In the genomic region with DNA sequence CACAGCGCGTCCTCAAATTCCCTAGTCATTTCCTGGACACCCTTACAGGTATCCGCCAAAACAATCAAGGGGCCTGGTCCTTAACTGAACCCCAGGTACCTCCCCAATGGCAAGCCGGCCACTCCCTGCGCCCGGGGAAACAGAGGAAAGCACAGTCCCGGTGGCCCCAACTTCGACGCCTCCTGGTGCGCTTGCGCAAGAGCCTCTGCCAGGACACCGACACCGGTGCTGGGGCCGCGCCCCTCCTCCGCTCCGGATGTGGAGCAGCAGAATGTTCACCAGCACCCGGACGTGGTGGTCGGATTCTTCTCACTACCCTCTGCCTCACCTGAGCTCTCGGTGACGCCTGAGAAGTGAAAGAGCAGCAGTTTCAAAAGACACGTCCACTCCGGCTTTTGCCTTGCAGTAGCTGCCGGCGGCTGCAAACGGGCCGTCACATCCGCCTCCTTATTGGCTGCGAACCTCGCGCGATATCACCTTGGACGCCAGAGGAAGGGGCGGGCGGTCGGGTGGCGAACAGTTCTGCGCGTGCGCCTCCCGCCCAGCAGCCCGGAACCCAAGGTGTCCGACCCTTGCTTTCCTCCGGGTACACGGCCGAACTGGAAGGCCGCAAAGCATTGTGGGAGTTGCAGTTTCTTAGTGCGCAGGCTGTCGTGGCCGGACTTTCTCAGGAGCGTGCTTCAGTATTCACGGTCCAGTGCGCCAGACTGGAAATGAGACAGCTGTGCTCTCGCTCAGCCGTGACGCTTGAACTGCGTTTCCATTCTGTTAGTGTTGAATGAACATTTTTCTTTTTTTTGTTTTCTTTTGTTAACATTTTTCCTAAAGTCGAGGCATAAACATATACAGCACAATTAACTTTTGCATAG, we compare ENCODE assay signal across 1 cellular context.
TF ChIP-seq lines count a peak whose summit lies in the region.

A gene with protein sequence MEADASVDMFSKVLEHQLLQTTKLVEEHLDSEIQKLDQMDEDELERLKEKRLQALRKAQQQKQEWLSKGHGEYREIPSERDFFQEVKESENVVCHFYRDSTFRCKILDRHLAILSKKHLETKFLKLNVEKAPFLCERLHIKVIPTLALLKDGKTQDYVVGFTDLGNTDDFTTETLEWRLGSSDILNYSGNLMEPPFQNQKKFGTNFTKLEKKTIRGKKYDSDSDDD (minus strand): TSS at position 423 of the 869 bp plus-strand sequence. CDS start 3,123 bp downstream, outside the sequence.

TF ChIP-seq in HepG2, 621 proteins besides CTCF, POLR2A, EP300 and RAD21 (continued from another document and continues in another):
- TF ChIP-seq, protein P1, sequence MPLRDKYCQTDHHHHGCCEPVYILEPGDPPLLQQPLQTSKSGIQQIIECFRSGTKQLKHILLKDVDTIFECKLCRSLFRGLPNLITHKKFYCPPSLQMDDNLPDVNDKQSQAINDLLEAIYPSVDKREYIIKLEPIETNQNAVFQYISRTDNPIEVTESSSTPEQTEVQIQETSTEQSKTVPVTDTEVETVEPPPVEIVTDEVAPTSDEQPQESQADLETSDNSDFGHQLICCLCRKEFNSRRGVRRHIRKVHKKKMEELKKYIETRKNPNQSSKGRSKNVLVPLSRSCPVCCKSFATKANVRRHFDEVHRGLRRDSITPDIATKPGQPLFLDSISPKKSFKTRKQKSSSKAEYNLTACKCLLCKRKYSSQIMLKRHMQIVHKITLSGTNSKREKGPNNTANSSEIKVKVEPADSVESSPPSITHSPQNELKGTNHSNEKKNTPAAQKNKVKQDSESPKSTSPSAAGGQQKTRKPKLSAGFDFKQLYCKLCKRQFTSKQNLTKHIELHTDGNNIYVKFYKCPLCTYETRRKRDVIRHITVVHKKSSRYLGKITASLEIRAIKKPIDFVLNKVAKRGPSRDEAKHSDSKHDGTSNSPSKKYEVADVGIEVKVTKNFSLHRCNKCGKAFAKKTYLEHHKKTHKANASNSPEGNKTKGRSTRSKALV (CRISPR knock-in tag; IDR thresholded peaks at IDR 0.05) = peak; percentile 87; the same call in 1 of the 2 replicates
- TF ChIP-seq RNF2 (conservative IDR thresholded peaks at IDR 0.05; ENCODE audit: low read depth) = peak; percentile 63; the same call in 1 of the 2 replicates
- 0 out of 2 replicates have a peak, but pooled peaks have one; percentile 11 for TF ChIP-seq ZNF7 (CRISPR knock-in tag; IDR thresholded peaks at IDR 0.05)
- TF ChIP-seq, protein P2, sequence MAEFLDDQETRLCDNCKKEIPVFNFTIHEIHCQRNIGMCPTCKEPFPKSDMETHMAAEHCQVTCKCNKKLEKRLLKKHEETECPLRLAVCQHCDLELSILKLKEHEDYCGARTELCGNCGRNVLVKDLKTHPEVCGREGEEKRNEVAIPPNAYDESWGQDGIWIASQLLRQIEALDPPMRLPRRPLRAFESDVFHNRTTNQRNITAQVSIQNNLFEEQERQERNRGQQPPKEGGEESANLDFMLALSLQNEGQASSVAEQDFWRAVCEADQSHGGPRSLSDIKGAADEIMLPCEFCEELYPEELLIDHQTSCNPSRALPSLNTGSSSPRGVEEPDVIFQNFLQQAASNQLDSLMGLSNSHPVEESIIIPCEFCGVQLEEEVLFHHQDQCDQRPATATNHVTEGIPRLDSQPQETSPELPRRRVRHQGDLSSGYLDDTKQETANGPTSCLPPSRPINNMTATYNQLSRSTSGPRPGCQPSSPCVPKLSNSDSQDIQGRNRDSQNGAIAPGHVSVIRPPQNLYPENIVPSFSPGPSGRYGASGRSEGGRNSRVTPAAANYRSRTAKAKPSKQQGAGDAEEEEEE (CRISPR knock-in tag; IDR thresholded peaks at IDR 0.05; ENCODE audit: borderline replicate concordance) = peak; percentile 98; the same call in 1 of the 2 replicates
- no peak for TF ChIP-seq HOXA9 (CRISPR knock-in tag; IDR thresholded peaks at IDR 0.05; ENCODE audit: borderline replicate concordance)
- TF ChIP-seq MTA3 (CRISPR knock-in tag; IDR thresholded peaks at IDR 0.05) = no peak
- no peak for TF ChIP-seq SATB2 (CRISPR knock-in tag; IDR thresholded peaks at IDR 0.05)
- TF ChIP-seq HMGA1 (CRISPR knock-in tag; conservative IDR thresholded peaks at IDR 0.05) = no peak
- peak; percentile 85; the same call in 1 of the 2 replicates for TF ChIP-seq POLR2AphosphoS2 (IDR thresholded peaks at IDR 0.05; ENCODE audit: low read depth, low read length)
- TF ChIP-seq NR2F1 (CRISPR knock-in tag; IDR thresholded peaks at IDR 0.05) = no peak; a peak in 1 of 4 replicates
- TF ChIP-seq MXD4 (CRISPR knock-in tag; IDR thresholded peaks at IDR 0.05) = 0 out of 2 replicates have a peak, but pooled peaks have one; percentile 82
- TF ChIP-seq, protein P3, sequence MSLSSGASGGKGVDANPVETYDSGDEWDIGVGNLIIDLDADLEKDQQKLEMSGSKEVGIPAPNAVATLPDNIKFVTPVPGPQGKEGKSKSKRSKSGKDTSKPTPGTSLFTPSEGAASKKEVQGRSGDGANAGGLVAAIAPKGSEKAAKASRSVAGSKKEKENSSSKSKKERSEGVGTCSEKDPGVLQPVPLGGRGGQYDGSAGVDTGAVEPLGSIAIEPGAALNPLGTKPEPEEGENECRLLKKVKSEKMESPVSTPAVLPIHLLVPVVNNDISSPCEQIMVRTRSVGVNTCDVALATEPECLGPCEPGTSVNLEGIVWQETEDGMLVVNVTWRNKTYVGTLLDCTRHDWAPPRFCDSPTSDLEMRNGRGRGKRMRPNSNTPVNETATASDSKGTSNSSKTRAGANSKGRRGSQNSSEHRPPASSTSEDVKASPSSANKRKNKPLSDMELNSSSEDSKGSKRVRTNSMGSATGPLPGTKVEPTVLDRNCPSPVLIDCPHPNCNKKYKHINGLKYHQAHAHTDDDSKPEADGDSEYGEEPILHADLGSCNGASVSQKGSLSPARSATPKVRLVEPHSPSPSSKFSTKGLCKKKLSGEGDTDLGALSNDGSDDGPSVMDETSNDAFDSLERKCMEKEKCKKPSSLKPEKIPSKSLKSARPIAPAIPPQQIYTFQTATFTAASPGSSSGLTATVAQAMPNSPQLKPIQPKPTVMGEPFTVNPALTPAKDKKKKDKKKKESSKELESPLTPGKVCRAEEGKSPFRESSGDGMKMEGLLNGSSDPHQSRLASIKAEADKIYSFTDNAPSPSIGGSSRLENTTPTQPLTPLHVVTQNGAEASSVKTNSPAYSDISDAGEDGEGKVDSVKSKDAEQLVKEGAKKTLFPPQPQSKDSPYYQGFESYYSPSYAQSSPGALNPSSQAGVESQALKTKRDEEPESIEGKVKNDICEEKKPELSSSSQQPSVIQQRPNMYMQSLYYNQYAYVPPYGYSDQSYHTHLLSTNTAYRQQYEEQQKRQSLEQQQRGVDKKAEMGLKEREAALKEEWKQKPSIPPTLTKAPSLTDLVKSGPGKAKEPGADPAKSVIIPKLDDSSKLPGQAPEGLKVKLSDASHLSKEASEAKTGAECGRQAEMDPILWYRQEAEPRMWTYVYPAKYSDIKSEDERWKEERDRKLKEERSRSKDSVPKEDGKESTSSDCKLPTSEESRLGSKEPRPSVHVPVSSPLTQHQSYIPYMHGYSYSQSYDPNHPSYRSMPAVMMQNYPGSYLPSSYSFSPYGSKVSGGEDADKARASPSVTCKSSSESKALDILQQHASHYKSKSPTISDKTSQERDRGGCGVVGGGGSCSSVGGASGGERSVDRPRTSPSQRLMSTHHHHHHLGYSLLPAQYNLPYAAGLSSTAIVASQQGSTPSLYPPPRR (CRISPR knock-in tag; IDR thresholded peaks at IDR 0.05; ENCODE audit: borderline replicate concordance) = peak; percentile 65
- no peak for TF ChIP-seq ZFP62 (CRISPR knock-in tag; IDR thresholded peaks at IDR 0.05)
- TF ChIP-seq, protein P4, sequence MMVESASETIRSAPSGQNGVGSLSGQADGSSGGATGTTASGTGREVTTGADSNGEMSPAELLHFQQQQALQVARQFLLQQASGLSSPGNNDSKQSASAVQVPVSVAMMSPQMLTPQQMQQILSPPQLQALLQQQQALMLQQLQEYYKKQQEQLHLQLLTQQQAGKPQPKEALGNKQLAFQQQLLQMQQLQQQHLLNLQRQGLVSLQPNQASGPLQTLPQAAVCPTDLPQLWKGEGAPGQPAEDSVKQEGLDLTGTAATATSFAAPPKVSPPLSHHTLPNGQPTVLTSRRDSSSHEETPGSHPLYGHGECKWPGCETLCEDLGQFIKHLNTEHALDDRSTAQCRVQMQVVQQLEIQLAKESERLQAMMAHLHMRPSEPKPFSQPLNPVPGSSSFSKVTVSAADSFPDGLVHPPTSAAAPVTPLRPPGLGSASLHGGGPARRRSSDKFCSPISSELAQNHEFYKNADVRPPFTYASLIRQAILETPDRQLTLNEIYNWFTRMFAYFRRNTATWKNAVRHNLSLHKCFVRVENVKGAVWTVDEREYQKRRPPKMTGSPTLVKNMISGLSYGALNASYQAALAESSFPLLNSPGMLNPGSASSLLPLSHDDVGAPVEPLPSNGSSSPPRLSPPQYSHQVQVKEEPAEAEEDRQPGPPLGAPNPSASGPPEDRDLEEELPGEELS (CRISPR knock-in tag; IDR thresholded peaks at IDR 0.05) = peak; percentile 59
- peak; percentile 68; the same call in 1 of the 2 replicates for TF ChIP-seq JUN (CRISPR knock-in tag; IDR thresholded peaks at IDR 0.05)
- TF ChIP-seq KLF13 (CRISPR knock-in tag; IDR thresholded peaks at IDR 0.05) = peak; percentile 91; the same call in 1 of the 2 replicates
- peak; percentile 76; the same call in 1 of the 2 replicates for TF ChIP-seq MIER2 (CRISPR knock-in tag; IDR thresholded peaks at IDR 0.05)
- TF ChIP-seq NFRKB (IDR thresholded peaks at IDR 0.05) = no peak
- peak; percentile 95 for TF ChIP-seq ZNF619 (CRISPR knock-in tag; IDR thresholded peaks at IDR 0.05)
- TF ChIP-seq ZZZ3 (CRISPR knock-in tag; IDR thresholded peaks at IDR 0.05; ENCODE audit: borderline replicate concordance) = peak; percentile 93
- TF ChIP-seq RBM39 (IDR thresholded peaks at IDR 0.05; ENCODE audit: low read depth, low read length, poor library complexity, severe bottlenecking) = peak; percentile 98
- peak; percentile 78; the same call in 1 of the 2 replicates for TF ChIP-seq ZNF607 (CRISPR knock-in tag; IDR thresholded peaks at IDR 0.05; ENCODE audit: borderline replicate concordance)
- no peak; the same call in 1 of the 2 replicates for TF ChIP-seq ZNF263 (CRISPR knock-in tag; IDR thresholded peaks at IDR 0.05)
- TF ChIP-seq ZSCAN21 (CRISPR knock-in tag; IDR thresholded peaks at IDR 0.05; ENCODE audit: borderline replicate concordance) = peak; percentile 43; the same call in 1 of the 2 replicates
- TF ChIP-seq NCOA2 (CRISPR knock-in tag; IDR thresholded peaks at IDR 0.05) = peak; percentile 64
- TF ChIP-seq, protein P5, sequence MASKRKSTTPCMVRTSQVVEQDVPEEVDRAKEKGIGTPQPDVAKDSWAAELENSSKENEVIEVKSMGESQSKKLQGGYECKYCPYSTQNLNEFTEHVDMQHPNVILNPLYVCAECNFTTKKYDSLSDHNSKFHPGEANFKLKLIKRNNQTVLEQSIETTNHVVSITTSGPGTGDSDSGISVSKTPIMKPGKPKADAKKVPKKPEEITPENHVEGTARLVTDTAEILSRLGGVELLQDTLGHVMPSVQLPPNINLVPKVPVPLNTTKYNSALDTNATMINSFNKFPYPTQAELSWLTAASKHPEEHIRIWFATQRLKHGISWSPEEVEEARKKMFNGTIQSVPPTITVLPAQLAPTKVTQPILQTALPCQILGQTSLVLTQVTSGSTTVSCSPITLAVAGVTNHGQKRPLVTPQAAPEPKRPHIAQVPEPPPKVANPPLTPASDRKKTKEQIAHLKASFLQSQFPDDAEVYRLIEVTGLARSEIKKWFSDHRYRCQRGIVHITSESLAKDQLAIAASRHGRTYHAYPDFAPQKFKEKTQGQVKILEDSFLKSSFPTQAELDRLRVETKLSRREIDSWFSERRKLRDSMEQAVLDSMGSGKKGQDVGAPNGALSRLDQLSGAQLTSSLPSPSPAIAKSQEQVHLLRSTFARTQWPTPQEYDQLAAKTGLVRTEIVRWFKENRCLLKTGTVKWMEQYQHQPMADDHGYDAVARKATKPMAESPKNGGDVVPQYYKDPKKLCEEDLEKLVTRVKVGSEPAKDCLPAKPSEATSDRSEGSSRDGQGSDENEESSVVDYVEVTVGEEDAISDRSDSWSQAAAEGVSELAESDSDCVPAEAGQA (IDR thresholded peaks at IDR 0.05; ENCODE audit: low read depth) = peak; percentile 86
- TF ChIP-seq, protein P5 (CRISPR knock-in tag; IDR thresholded peaks at IDR 0.05; ENCODE audit: borderline replicate concordance) = no peak
- TF ChIP-seq ZBTB8A (CRISPR knock-in tag; IDR thresholded peaks at IDR 0.05; ENCODE audit: borderline replicate concordance, low read depth) = peak; percentile 42; the same call in 1 of the 2 replicates
- TF ChIP-seq, protein P6, sequence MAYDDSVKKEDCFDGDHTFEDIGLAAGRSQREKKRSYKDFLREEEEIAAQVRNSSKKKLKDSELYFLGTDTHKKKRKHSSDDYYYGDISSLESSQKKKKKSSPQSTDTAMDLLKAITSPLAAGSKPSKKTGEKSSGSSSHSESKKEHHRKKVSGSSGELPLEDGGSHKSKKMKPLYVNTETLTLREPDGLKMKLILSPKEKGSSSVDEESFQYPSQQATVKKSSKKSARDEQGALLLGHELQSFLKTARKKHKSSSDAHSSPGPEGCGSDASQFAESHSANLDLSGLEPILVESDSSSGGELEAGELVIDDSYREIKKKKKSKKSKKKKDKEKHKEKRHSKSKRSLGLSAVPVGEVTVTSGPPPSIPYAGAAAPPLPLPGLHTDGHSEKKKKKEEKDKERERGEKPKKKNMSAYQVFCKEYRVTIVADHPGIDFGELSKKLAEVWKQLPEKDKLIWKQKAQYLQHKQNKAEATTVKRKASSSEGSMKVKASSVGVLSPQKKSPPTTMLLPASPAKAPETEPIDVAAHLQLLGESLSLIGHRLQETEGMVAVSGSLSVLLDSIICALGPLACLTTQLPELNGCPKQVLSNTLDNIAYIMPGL (CRISPR knock-in tag; IDR thresholded peaks at IDR 0.05; ENCODE audit: borderline replicate concordance in 1 of 2, low read depth in 1 of 2) = peak; percentile 74 to 95
- peak; percentile 66; the same call in 1 of the 2 replicates for TF ChIP-seq ZFP41 (CRISPR knock-in tag; IDR thresholded peaks at IDR 0.05; ENCODE audit: borderline replicate concordance)
